Comparison of ENCODE assay signal across 5 cellular contexts in genomic region chr1:35661474-35661795, GRCh38.
"Had no signal": no experiment of that assay in that cellular context is flagged by ENCODE, and none has a peak within 500 bp of the region (broad histone marks: within the 10 kb centered on the region; RNA-seq: fewer than 3 reads in every experiment).

No MANE protein-coding gene starts in this region.

- H3K27ac ChIP-seq: GM23248 had no signal

- FAIRE-seq: HTR-8/SVneo had no signal

- H3K36me3 Mint-ChIP-seq: IgD-negative memory B cell had no signal

- H3K27ac Mint-ChIP-seq: IgD-negative memory B cell had no signal

- DNase-seq: GOT3 had no signal

- H2AFZ ChIP-seq: GM23248 had no signal

- H3K9ac ChIP-seq: GM23248 had no signal

- H3K4me3 ChIP-seq: GM23248, K562 had no signal

- H3K4me3 Mint-ChIP-seq: IgD-negative memory B cell had no signal
